Comparison of ENCODE assay signal across 1 cellular context in the genomic region with DNA sequence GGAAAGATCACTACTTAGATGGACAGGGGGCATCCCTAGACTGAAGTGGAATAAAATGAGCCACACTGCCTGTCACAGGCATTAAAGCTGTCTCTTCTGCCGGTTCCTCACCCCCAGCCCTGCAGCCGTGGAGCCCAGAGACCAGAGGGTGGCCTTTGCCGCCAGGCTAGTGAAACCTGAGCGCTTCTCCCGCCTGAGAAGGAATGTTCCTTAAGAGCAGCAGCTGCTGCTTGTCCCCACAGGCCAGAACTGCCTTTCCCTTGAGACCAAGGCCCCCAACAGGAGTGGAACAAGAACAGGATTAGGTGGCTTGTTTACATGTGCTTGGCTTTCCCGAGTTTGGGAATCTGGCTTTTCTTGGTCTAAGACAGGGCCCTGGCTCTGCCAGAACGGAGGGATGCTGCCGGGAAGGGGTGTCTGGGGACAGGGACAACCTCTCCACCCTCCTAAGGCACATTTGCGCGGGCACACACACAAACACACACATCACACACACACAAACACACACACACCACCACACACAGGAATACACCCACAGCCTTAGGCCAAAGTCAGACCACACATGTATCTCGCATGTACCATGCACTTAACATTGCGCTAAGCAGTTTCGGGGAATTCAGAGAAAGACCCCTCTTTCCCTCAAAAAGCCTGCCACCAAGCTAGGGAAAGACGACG.
TF ChIP-seq lines count a peak whose summit lies in the region.

No MANE protein-coding gene starts in this region.

TF ChIP-seq in GM23338, 12 proteins besides CTCF, POLR2A, EP300 and RAD21 (continued from another document):
- TF ChIP-seq ZNF462 (CRISPR knock-in tag; IDR thresholded peaks at IDR 0.05) (peak; percentile 66; the same call in 1 of the 2 replicates), NANOG (IDR thresholded peaks at IDR 0.05; ENCODE audit: borderline replicate concordance) (no peak), POLR2AphosphoS5 (IDR thresholded peaks at IDR 0.05; ENCODE audit: low read depth) (no peak)
